20 cellular contexts compared by ENCODE assay signal in genomic region chr11:78037825-78038620, GRCh38. TPM values are rescaled to one million over a fixed set of nuclear protein-coding genes. Genes with fewer than 3 reads are reported as not detected.
A peak's percentile ranks its signal among the peaks of the same experiment; 100 is the strongest.
DNase-seq lines count a peak whose midpoint lies in the region; ATAC-seq, FAIRE-seq and TF ChIP-seq lines count a peak whose summit lies in the region.
"Had no signal": no experiment of that assay in that cellular context is flagged by ENCODE, and none has a peak within 500 bp of the region (broad histone marks: within the 10 kb centered on the region; RNA-seq: fewer than 3 reads in every experiment).

No MANE protein-coding gene starts in this region.

- H3K9me3 Mint-ChIP-seq in MCF 10A (ENCODE audit: unreplicated experiment): no peaks in the 10 kb centered on the region
- H3K9me3 Mint-ChIP-seq in neural crest cell: no peaks in the 10 kb centered on the region
- H3K9me3 Mint-ChIP-seq: CD4-positive, alpha-beta memory T cell; IgD-negative memory B cell had no signal

- peaks cover 25% of the 10 kb centered on the region for H3K4me1 Mint-ChIP-seq in MCF 10A (ENCODE audit: insufficient read depth, unreplicated experiment)
- H3K4me1 Mint-ChIP-seq in neural crest cell: peaks cover 13% of the 10 kb centered on the region

- H3K36me3 ChIP-seq in breast epithelium: no peaks in the 10 kb centered on the region
- H3K36me3 ChIP-seq in stomach: no peaks in the 10 kb centered on the region

- H3K4me1 ChIP-seq in breast epithelium (peaks cover 0 to 14% of the 10 kb centered on the region in 2 donors), stomach (peaks cover 40 to 48% (median 44%) of the 10 kb centered on the region in 4 donors)

- TF ChIP-seq POLR2A in breast epithelium (IDR thresholded peaks at IDR 0.05) (no peak), stomach (IDR thresholded peaks at IDR 0.05) (no peak)

- 72 to 80% (median 77%) methylated on average over 8 to 9 of the region's 9 CpGs for WGBS in stomach, 5 donors

- H3K27ac Mint-ChIP-seq in MCF 10A (ENCODE audit: low read depth, unreplicated experiment): no peak overlapping the region
- peak overlapping the region; percentile 63 for H3K27ac Mint-ChIP-seq in neural crest cell (ENCODE audit: unreplicated experiment)
- H3K27ac Mint-ChIP-seq: IgD-negative memory B cell had no signal

- H3K27me3 Mint-ChIP-seq in MCF 10A (ENCODE audit: insufficient read depth, unreplicated experiment) (no peaks in the 10 kb centered on the region), neural crest cell (ENCODE audit: low read depth) (no peaks in the 10 kb centered on the region)

- H3K36me3 Mint-ChIP-seq in MCF 10A (ENCODE audit: insufficient read depth, unreplicated experiment): no peaks in the 10 kb centered on the region
- no peaks in the 10 kb centered on the region for H3K36me3 Mint-ChIP-seq in neural crest cell (ENCODE audit: low read depth)
- H3K36me3 Mint-ChIP-seq: CD4-positive, alpha-beta memory T cell; IgD-negative memory B cell had no signal

- H3K27ac ChIP-seq in breast epithelium (peak overlapping the region; percentile 20 to 83), stomach (peak overlapping the region; percentile 64 to 91 (median 72))

- POLR2A ChIA-PET in MCF 10A (lab: Yijun Ruan, JAX): interaction anchor here (0.7 to 1.1 kb wide), 2 partner anchors 42 to 217 kb away, joined by 3 read pairs; partner anchors contain the start of genes AAMDC and NDUFC2

- CTCF ChIA-PET in MCF 10A (lab: Yijun Ruan, JAX): interaction anchor here (0.9 kb wide), 1 partner anchor 157 kb away, joined by 3 read pairs; no protein-coding TSS in a partner anchor

- no TSS peak for BruUV-seq in MCF 10A (replicated peaks; lab: Mats Ljungman, UMichigan)

- no peaks in the 10 kb centered on the region for H3K27me3 ChIP-seq in breast epithelium
- no peaks in the 10 kb centered on the region for H3K27me3 ChIP-seq in stomach

- H3K4me3 Mint-ChIP-seq in MCF 10A (ENCODE audit: unreplicated experiment) (no peak overlapping the region), neural crest cell (no peak overlapping the region)
- H3K4me3 Mint-ChIP-seq: CD4-positive, alpha-beta memory T cell; IgD-negative memory B cell had no signal

- H3K4me3 ChIP-seq in breast epithelium (no peak overlapping the region), stomach (no peak overlapping the region)

- TF ChIP-seq CTCF in breast epithelium (IDR thresholded peaks at IDR 0.05) (no peak), MCF 10A (IDR thresholded peaks at IDR 0.05; ENCODE audit: unreplicated experiment) (no peak), neural crest cell (conservative IDR thresholded peaks at IDR 0.05) (no peak), stomach (IDR thresholded peaks at IDR 0.05) (no peak)

- ATAC-seq in left lobe of liver: peak; percentile 65

- no peak for TF ChIP-seq EP300 in stomach (IDR thresholded peaks at IDR 0.05)

- H3K9me3 ChIP-seq in breast epithelium (no peaks in the 10 kb centered on the region), stomach (no peaks in the 10 kb centered on the region)

- DNase-seq in breast epithelium (ENCODE audit: low spot score in 2 of 2): no peak
- DNase-seq in MCF 10A (ENCODE audit: unreplicated experiment): no peak
- DNase-seq in left lobe of liver (ENCODE audit: low spot score): peak; percentile 67
- DNase-seq in neural crest cell (ENCODE audit: low read depth, low spot score): no peak
- no peak for DNase-seq in stomach
- no peak for DNase-seq in ureter (ENCODE audit: low spot score)
- no peak for DNase-seq in HTR-8/SVneo (ENCODE audit: insufficient read length, low spot score)
- DNase-seq in amygdala (lab: John Stamatoyannopoulos, UW): no peak
- DNase-seq: 8988T; CD4-positive, alpha-beta memory T cell; H7; MV-4-11; NCI-H1417 treated with DMSO at 0.1 percent for 48 hours; NCI-H2029 treated with DMSO at 0.1 percent for 48 hours; NCI-H2171 treated with DMSO at 0.1 percent for 48 hours; NCI-H748 treated with DMSO at 0.1 percent for 48 hours; OCI-M1 had no signal

- intact Hi-C loops in breast epithelium (cut with DNase I; ENCODE audit: low total_unique reads): no loop called here
- intact Hi-C loops in MCF 10A (cut with micrococcal nuclease): no loop called here
- intact Hi-C loops in stomach (cut with DNase I; ENCODE audit: low total_unique reads): no loop called here

- FAIRE-seq in HTR-8/SVneo (lab: Jason Lieb, UNC): no peak

RNA-seq across cellular contexts. Expression of gene KCTD14, which starts 14.9 kb away (rescaled TPM):
- total RNA-seq in breast epithelium (10 to 100 TPM in 1 of 3 donors, 1 to 10 TPM in 1, under 1 TPM in 1; 0.64 to 22.4 (median 7.9) TPM), MCF 10A (2022) (1.5 and 2.2 TPM in 2 replicates), left lobe of liver (4.1 TPM), neural crest cell (1.4 and 1.6 TPM in 2 replicates), stomach (10 to 100 TPM in 4 of 5 donors, 1 to 10 TPM in 1; 2.3 to 62.0 (median 14.7) TPM), ureter (7.6 TPM)
- polyA plus RNA-seq in stomach: 10 to 100 TPM in 2 of 3 donors, 1 to 10 TPM in 1; 8.9 to 27.2 (median 13.3) TPM
- polyA plus RNA-seq: CD4-positive, alpha-beta memory T cell had no signal

RNA-seq across cellular contexts. Expression of gene THRSP, which starts 25.6 kb away (rescaled TPM):
- total RNA-seq in breast epithelium (10 to 100 TPM in 1 of 3 donors, 1 to 10 TPM in 2; 1.6 to 74.9 (median 5.7) TPM), MCF 10A (2022) (not detected in 2 replicates), left lobe of liver (48.6 TPM), neural crest cell (not detected in 2 replicates), stomach (under 1 TPM in 1 of 5 donors, not detected in 4; 0.55 TPM), ureter (not detected)
- polyA plus RNA-seq in stomach: 1 to 10 TPM in 1 of 3 donors, under 1 TPM in 1, not detected in 1; 0.33 to 1.4 TPM
- total RNA-seq: CD4-positive, alpha-beta memory T cell; H7; NCI-H460 had no signal
- polyA plus RNA-seq: BJ, IgD-negative memory B cell had no signal

RNA-seq across cellular contexts. Expression of gene NDUFC2, which starts 41.6 kb away (rescaled TPM):
- total RNA-seq in breast epithelium (100 to 1,000 TPM; 101 to 105 (median 103) TPM), MCF 10A (2022) (156 and 186 TPM in 2 replicates), left lobe of liver (210 TPM), neural crest cell (236 and 251 TPM in 2 replicates), stomach (100 to 1,000 TPM in 2 of 5 donors, 10 to 100 TPM in 2, not detected in 1; 53.6 to 336 (median 92.4) TPM), ureter (146 TPM)
- 100 to 1,000 TPM; 110 to 121 (median 119) TPM for polyA plus RNA-seq in stomach

RNA-seq across cellular contexts. Expression of gene INTS4, which starts 43.6 kb away (rescaled TPM):
- total RNA-seq in breast epithelium (10 to 100 TPM; 34.6 to 58.4 (median 47.5) TPM), MCF 10A (2022) (21.6 and 25.2 TPM in 2 replicates), left lobe of liver (10.1 TPM), neural crest cell (49.7 and 54.4 TPM in 2 replicates), stomach (10 to 100 TPM; 10.7 to 92.8 (median 30.0) TPM), ureter (38.7 TPM)
- polyA plus RNA-seq in stomach: 10 to 100 TPM; 12.4 to 16.9 (median 13.3) TPM
